8 cellular contexts compared by ENCODE assay signal in the genomic region with DNA sequence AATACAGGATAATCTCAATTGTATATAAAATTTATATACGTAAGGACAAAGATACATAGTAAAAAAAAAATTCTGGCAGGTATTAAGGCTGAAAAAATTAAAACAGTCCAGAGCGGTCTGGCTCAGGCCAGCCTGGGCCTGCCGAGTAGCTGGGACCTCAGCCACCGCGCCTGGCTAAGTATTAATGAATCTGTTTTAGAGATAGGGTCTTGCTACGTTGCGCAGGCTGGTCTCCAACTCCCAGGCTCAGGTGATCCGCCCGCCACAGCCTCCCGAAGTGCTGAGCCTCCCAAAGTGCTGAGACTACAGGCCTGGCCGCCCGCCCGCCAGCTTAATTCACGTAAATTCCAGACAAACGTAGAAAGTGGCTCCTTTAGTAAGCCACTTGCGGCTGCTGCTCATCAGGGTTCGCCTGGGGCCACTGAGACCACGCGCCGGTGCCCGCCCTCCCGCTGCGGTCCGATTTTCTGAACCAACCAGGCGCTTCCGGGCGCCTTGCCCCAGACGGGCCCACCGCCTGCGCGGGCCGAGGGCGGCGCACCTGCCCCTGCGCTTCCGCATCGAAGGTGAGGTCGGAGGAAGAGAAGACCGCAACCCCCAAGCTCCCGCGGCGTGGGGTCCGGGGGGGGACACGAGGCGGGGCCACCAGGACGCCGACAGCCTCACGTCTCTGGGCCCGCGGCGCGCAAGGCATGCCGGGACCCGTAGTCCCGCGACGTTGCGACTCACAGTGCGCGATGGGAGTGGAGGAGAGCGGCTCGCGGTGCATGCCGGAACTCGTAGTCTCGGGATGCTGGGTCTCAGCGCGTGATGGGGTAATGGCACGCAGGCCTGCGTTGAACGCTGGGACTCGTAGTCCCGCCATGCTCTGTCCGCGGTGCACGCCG. TPM values are rescaled to one million over a fixed set of nuclear protein-coding genes. Genes with fewer than 3 reads are reported as not detected.
DNase-seq lines count a peak whose midpoint lies in the region; ATAC-seq and TF ChIP-seq lines count a peak whose summit lies in the region.

No MANE protein-coding gene starts in this region.

- DNase-seq in AG09319 (ENCODE audit: extremely low read depth, low read depth) = peak; percentile 95
- DNase-seq in NCI-H345 (lab: John Stamatoyannopoulos, UW) = peak; percentile 99
- DNase-seq in activated CD4-positive, CD25-positive, alpha-beta regulatory T cell (lab: John Stamatoyannopoulos, UW) = peak; percentile 95 to 99 (median 96)
- DNase-seq in central memory CD4-positive, alpha-beta T cell = peak; percentile 99
- peak; percentile 98 to 99 (median 99) for DNase-seq in immature natural killer cell
- DNase-seq in smooth muscle cell (lab: John Stamatoyannopoulos, UW; ENCODE audit: unreplicated experiment) = peak; percentile 94

- peak overlapping the region; percentile 99 for H3K4me2 ChIP-seq in smooth muscle cell

- peak overlapping the region; percentile 94 for H3K4me3 ChIP-seq in smooth muscle cell

- H3K27me3 Mint-ChIP-seq in immature natural killer cell (ENCODE audit: low read depth in 3 of 3) = peaks cover 25 to 40% (median 26%) of the 10 kb centered on the region in 3 donors

- H3K79me2 ChIP-seq in smooth muscle cell (ENCODE audit: low read depth) = peaks cover 50% of the 10 kb centered on the region

- H3F3A ChIP-seq in smooth muscle cell (ENCODE audit: low read depth) = no peaks in the 10 kb centered on the region

- peak overlapping the region; percentile 94 to 100 (median 98) for H3K4me3 Mint-ChIP-seq in immature natural killer cell

- peak overlapping the region; percentile 97 to 100 (median 98) for H3K27ac Mint-ChIP-seq in immature natural killer cell

- TF ChIP-seq CTCF in AG09319 (IDR thresholded peaks at IDR 0.05; ENCODE audit: low read depth, low read length) = no peak
- TF ChIP-seq CTCF in smooth muscle cell (IDR thresholded peaks at IDR 0.05; ENCODE audit: borderline replicate concordance, insufficient read depth, poor library complexity, severe bottlenecking) = no peak

- H3K36me3 Mint-ChIP-seq in immature natural killer cell = peaks cover 0 to 5% (median 4%) of the 10 kb centered on the region in 3 donors

- no peaks in the 10 kb centered on the region for H3K36me3 ChIP-seq in smooth muscle cell (ENCODE audit: low read depth)

- no peaks in the 10 kb centered on the region for H3K27me3 ChIP-seq in smooth muscle cell (ENCODE audit: low read depth)

- H3K4me1 ChIP-seq in smooth muscle cell (ENCODE audit: low read depth) = peaks cover 8% of the 10 kb centered on the region

- H3K9ac ChIP-seq in smooth muscle cell (ENCODE audit: low read depth) = peak overlapping the region; percentile 98

- H4K20me1 ChIP-seq in smooth muscle cell (ENCODE audit: low read depth) = peaks cover 38% of the 10 kb centered on the region

- H2AFZ ChIP-seq in smooth muscle cell (ENCODE audit: low read depth) = peak overlapping the region; percentile 96

- ATAC-seq in GM19025 (IDR thresholded peaks at IDR 0.05; ENCODE audit: low read depth, unreplicated experiment) = peak; percentile 94
- peak; percentile 93 for ATAC-seq in HG03280 (IDR thresholded peaks at IDR 0.05; ENCODE audit: unreplicated experiment)

- H3K4me1 Mint-ChIP-seq in immature natural killer cell = peaks cover 52 to 53% of the 10 kb centered on the region in 2 donors

- H3K27ac ChIP-seq in smooth muscle cell (ENCODE audit: low read depth) = peak overlapping the region; percentile 99

- H3K9me3 Mint-ChIP-seq in immature natural killer cell = no peaks in the 10 kb centered on the region

- 2% methylated on average over 71 of the region's 77 CpGs for WGBS in smooth muscle cell (ENCODE audit: low lambda C conversion rate)

- no peaks in the 10 kb centered on the region for H3K9me3 ChIP-seq in smooth muscle cell (replicated peaks; ENCODE audit: low read depth)

RNA-seq across cellular contexts. Expression of a gene that starts 0.7 kb away (rescaled TPM):
- polyA plus RNA-seq in immature natural killer cell = 10 to 100 TPM in 1 of 3 donors, 1 to 10 TPM in 2; 6.6 to 20.3 (median 9.3) TPM
- 7.7 and 14.1 TPM in 2 replicates for total RNA-seq in smooth muscle cell
- polyA plus RNA-seq in smooth muscle cell = 18.4 and 20.5 TPM in 2 replicates

Comparison
In these comparisons a context has a peak if more than half of its experiments do, and no peak if none do; other contexts are left out.
1. Peak in every context shown above with its lines: DNase-seq, ATAC-seq, H3K4me3 ChIP-seq and H3K27ac ChIP-seq.